ENCODE assay signal across 29 cellular contexts in genomic region chr11:41579546-41579945, GRCh38.
"Had no signal": no experiment of that assay in that cellular context is flagged by ENCODE, and none has a peak within 500 bp of the region (broad histone marks: within the 10 kb centered on the region; RNA-seq: fewer than 3 reads in every experiment).

No MANE protein-coding gene starts in this region.

- H3K4me3 Mint-ChIP-seq: activated CD4-positive, alpha-beta memory T cell treated with anti-CD3 and anti-CD28 coated beads, Interleukin-2, amount 10 ng/mL, durations not matched to agents 7 days and 5 days; activated CD4-positive, alpha-beta T cell treated with anti-CD3 and anti-CD28 coated beads for 36 hours; activated CD4-positive, alpha-beta T cell treated with anti-CD3 and anti-CD28 coated beads, Interleukin-2, amount 10 ng/mL, durations not matched to agents 24 days and 14 days; activated naive CD8-positive, alpha-beta T cell; activated T-cell treated with anti-CD3 and anti-CD28 coated beads, Interleukin-2, amount 50 U/mL, for 24 hours; activated T-cell treated with anti-CD3 and anti-CD28 coated beads, Interleukin-2, amount 50 U/mL, for 72 hours had no signal

- H3K4me2 ChIP-seq: hepatocyte had no signal

- H3K4me3 ChIP-seq: cardiac muscle cell, colonic mucosa, esophagus muscularis mucosa, gastroesophageal sphincter, heart right ventricle, hepatocyte had no signal

- H3K9me3 ChIP-seq: colonic mucosa, esophagus muscularis mucosa, gastroesophageal sphincter had no signal

- H3K79me2 ChIP-seq: hepatocyte had no signal

- H3K4me1 Mint-ChIP-seq: activated CD4-positive, alpha-beta memory T cell treated with anti-CD3 and anti-CD28 coated beads, Interleukin-2, amount 10 ng/mL, durations not matched to agents 7 days and 5 days; activated CD4-positive, alpha-beta T cell treated with anti-CD3 and anti-CD28 coated beads for 36 hours; activated CD4-positive, alpha-beta T cell treated with anti-CD3 and anti-CD28 coated beads, Interleukin-2, amount 10 ng/mL, durations not matched to agents 24 days and 14 days had no signal

- H3K27me3 Mint-ChIP-seq: activated CD4-positive, alpha-beta memory T cell treated with anti-CD3 and anti-CD28 coated beads, Interleukin-2, amount 10 ng/mL, durations not matched to agents 7 days and 5 days; activated CD4-positive, alpha-beta T cell treated with anti-CD3 and anti-CD28 coated beads for 36 hours; activated CD4-positive, alpha-beta T cell treated with anti-CD3 and anti-CD28 coated beads, Interleukin-2, amount 10 ng/mL, durations not matched to agents 24 days and 14 days; activated naive CD8-positive, alpha-beta T cell; activated T-cell treated with anti-CD3 and anti-CD28 coated beads, Interleukin-2, amount 50 U/mL, for 24 hours had no signal

- H3K27me3 ChIP-seq: brain microvascular endothelial cell, cardiac muscle cell, colonic mucosa, esophagus muscularis mucosa, gastroesophageal sphincter, heart right ventricle, hepatocyte had no signal

- H2AFZ ChIP-seq: hepatocyte had no signal

- H3K36me3 ChIP-seq: brain microvascular endothelial cell, cardiac muscle cell, colonic mucosa, esophagus muscularis mucosa, gastroesophageal sphincter, heart right ventricle had no signal

- ATAC-seq: activated CD4-positive, alpha-beta T cell treated with anti-CD3 and anti-CD28 coated beads for 36 hours; activated T-cell treated with anti-CD3 and anti-CD28 coated beads, Interleukin-2, amount 50 U/mL, for 72 hours; gastroesophageal sphincter; heart right ventricle had no signal

- H3K4me1 ChIP-seq: colonic mucosa, esophagus muscularis mucosa, gastroesophageal sphincter, heart right ventricle had no signal

- H3K9me3 Mint-ChIP-seq: activated CD4-positive, alpha-beta T cell treated with anti-CD3 and anti-CD28 coated beads, Interleukin-2, amount 10 ng/mL, durations not matched to agents 24 days and 14 days had no signal

- H3K27ac Mint-ChIP-seq: activated CD4-positive, alpha-beta memory T cell treated with anti-CD3 and anti-CD28 coated beads, Interleukin-2, amount 10 ng/mL, durations not matched to agents 7 days and 5 days; activated CD4-positive, alpha-beta T cell treated with anti-CD3 and anti-CD28 coated beads for 36 hours; activated CD4-positive, alpha-beta T cell treated with anti-CD3 and anti-CD28 coated beads, Interleukin-2, amount 10 ng/mL, durations not matched to agents 24 days and 14 days; activated naive CD8-positive, alpha-beta T cell; activated T-cell treated with anti-CD3 and anti-CD28 coated beads, Interleukin-2, amount 50 U/mL, for 24 hours; activated T-cell treated with anti-CD3 and anti-CD28 coated beads, Interleukin-2, amount 50 U/mL, for 72 hours had no signal

- H3K36me3 Mint-ChIP-seq: activated naive CD8-positive, alpha-beta T cell had no signal

- H3K27ac ChIP-seq: brain microvascular endothelial cell, cardiac muscle cell, colonic mucosa, esophagus muscularis mucosa, gastroesophageal sphincter, heart right ventricle, hepatocyte had no signal

- DNase-seq: activated CD4-positive, alpha-beta memory T cell treated with anti-CD3 and anti-CD28 coated beads, Interleukin-2, amount 10 ng/mL, durations not matched to agents 7 days and 5 days; activated CD4-positive, alpha-beta T cell treated with anti-CD3 and anti-CD28 coated beads for 36 hours; activated CD4-positive, alpha-beta T cell treated with anti-CD3 and anti-CD28 coated beads, Interleukin-2, amount 10 ng/mL, durations not matched to agents 24 days and 14 days; activated CD4-positive, CD25-positive, alpha-beta regulatory T cell; activated CD4-positive, CD25-positive, alpha-beta regulatory T cell treated with anti-CD3 and anti-CD28 coated beads, Interleukin-2, amount 50 U/mL, for 72 hours; activated CD8-positive, alpha-beta memory T cell treated with anti-CD3 and anti-CD28 coated beads, Interleukin-2, amount 50 U/mL, for 48 hours; activated effector memory CD4-positive, alpha-beta T cell treated with Interleukin-2 at 50 U/mL for 16 hours; activated gamma-delta T cell treated with Interleukin-2 at 50 U/mL for 16 hours; activated naive CD4-positive, alpha-beta T cell treated with anti-CD3 and anti-CD28 coated beads, Interleukin-2, amount 50 U/mL, for 16 hours; activated naive CD4-positive, alpha-beta T cell treated with Interleukin-2 at 50 U/mL for 16 hours; activated T-cell treated with anti-CD3 and anti-CD28 coated beads for 4 hours; activated T-cell treated with anti-CD3 and anti-CD28 coated beads, Interleukin-2, amount 50 U/mL, for 24 hours; activated T-cell treated with anti-CD3 and anti-CD28 coated beads, Interleukin-2, amount 50 U/mL, for 72 hours; amniotic stem cell; anterior cingulate cortex; brain microvascular endothelial cell; central memory CD4-positive, alpha-beta T cell; cerebellar nuclear complex; colonic mucosa; effector CD8-positive, alpha-beta T cell; erythroblast; foreskin melanocyte; heart right ventricle; T-helper 2 cell had no signal
